In the genomic region with DNA sequence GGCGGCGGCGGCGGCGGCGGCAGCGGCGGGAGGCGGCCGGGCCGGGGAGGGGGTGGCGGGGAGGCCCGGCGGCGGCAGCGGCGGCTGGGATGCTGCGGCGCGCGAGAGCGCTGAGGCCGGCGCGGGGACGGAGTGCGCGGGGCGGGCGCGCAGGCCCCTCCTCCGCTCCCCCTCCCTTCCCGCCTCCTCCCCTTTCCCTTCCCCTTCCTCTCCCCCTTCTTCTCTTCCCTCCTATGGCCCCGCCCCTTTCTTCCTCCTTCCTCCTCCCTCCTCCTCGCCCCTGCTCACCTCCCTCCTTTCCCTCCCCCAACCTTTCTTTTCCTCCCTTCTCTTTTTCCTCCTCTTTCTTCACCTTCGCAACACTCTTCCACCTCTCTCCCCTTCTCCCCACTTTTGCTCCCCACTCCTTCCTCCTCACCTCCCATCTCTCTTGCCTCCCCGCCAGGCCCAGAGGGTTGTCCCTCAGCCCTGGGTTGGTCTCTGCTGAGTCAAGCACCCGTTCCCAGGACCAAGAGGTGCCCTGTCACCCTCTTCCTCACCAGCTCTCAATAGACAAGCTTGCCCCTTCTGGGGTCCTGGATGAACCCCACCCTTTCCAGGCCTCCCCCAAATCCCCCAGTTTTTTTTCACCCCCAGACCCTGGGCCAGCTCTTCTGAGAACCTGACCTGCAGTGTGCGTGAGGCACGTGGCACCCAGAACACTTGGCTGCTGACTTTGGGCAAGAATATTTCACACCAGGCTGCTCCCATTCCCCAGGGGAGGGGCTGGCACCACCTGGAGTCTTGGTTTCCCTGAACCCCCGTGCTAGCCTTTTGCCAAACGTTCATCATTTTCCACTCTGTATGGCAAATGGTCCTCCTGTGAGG, we compare ENCODE assay signal across 1 cellular context.
TF ChIP-seq lines count a peak whose summit lies in the region.

TSS of gene SEMA4D (minus strand) at position 136 of the 867 bp plus-strand sequence. CDS start 92,657 bp downstream, outside the sequence.

TF ChIP-seq in HepG2, 621 proteins besides CTCF, POLR2A, EP300 and RAD21 (continued from another document):
- no peak for TF ChIP-seq RFX1 (IDR thresholded peaks at IDR 0.05)
- no peak for TF ChIP-seq PLSCR1 (CRISPR knock-in tag; IDR thresholded peaks at IDR 0.05; ENCODE audit: borderline replicate concordance)
- TF ChIP-seq GTF3A (CRISPR knock-in tag; conservative IDR thresholded peaks at IDR 0.05), result no peak
- TF ChIP-seq, protein P1, sequence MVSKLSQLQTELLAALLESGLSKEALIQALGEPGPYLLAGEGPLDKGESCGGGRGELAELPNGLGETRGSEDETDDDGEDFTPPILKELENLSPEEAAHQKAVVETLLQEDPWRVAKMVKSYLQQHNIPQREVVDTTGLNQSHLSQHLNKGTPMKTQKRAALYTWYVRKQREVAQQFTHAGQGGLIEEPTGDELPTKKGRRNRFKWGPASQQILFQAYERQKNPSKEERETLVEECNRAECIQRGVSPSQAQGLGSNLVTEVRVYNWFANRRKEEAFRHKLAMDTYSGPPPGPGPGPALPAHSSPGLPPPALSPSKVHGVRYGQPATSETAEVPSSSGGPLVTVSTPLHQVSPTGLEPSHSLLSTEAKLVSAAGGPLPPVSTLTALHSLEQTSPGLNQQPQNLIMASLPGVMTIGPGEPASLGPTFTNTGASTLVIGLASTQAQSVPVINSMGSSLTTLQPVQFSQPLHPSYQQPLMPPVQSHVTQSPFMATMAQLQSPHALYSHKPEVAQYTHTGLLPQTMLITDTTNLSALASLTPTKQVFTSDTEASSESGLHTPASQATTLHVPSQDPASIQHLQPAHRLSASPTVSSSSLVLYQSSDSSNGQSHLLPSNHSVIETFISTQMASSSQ (IDR thresholded peaks at IDR 0.05; ENCODE audit: low read depth), result no peak
- TF ChIP-seq, protein P1 (CRISPR knock-in tag; IDR thresholded peaks at IDR 0.05; ENCODE audit: borderline replicate concordance), result no peak
